In genomic region chr2:173164361-173164760, GRCh38 we compare ENCODE assay signal across 22 cellular contexts.
DNase-seq lines count a peak whose midpoint lies in the region; ATAC-seq, FAIRE-seq and TF ChIP-seq lines count a peak whose summit lies in the region.
"Had no signal": no experiment of that assay in that cellular context is flagged by ENCODE, and none has a peak within 500 bp of the region (broad histone marks: within the 10 kb centered on the region; RNA-seq: fewer than 3 reads in every experiment).

No MANE protein-coding gene starts in this region.

- H3K9ac ChIP-seq in HepG2 (ENCODE audit: insufficient read depth, low read depth, low read length), result no peak overlapping the region

- peak overlapping the region in 1 of 7 donors; percentile 58 for H3K27ac Mint-ChIP-seq in CD14-positive monocyte
- H3K27ac Mint-ChIP-seq: B cell; CD4-positive, CD25-positive, alpha-beta regulatory T cell; H9 had no signal

- peaks cover 0 to 5% (median 4%) of the 10 kb centered on the region in 7 donors for H3K9me3 Mint-ChIP-seq in CD14-positive monocyte

- peaks cover 26% of the 10 kb centered on the region for H3K4me1 Mint-ChIP-seq in CD14-positive monocyte
- H3K4me1 Mint-ChIP-seq: B cell; CD4-positive, CD25-positive, alpha-beta regulatory T cell had no signal

- no peak for TF ChIP-seq CTCF in A549 (IDR thresholded peaks at IDR 0.05)
- no peak for TF ChIP-seq CTCF in HEK293 (tag by site-specific recombination; IDR thresholded peaks at IDR 0.05)
- TF ChIP-seq CTCF in Panc1 (IDR thresholded peaks at IDR 0.05), result no peak
- TF ChIP-seq CTCF in psoas muscle (IDR thresholded peaks at IDR 0.05), result no peak
- no peak for TF ChIP-seq CTCF in CD14-positive monocyte (IDR thresholded peaks at IDR 0.05)
- no peak for TF ChIP-seq CTCF in HepG2 (CRISPR knock-in tag; IDR thresholded peaks at IDR 0.05)

- H3K27ac ChIP-seq in A549, result peak overlapping the region in 1 of 2 experiments; percentile 63; a peak in 3 of 6 replicates
- no peak overlapping the region for H3K27ac ChIP-seq in HEK293 (ENCODE audit: extremely low read depth, low read depth, low read length)
- H3K27ac ChIP-seq in Panc1 (ENCODE audit: low read length), result peak overlapping the region; percentile 91
- H3K27ac ChIP-seq in psoas muscle, result peak overlapping the region; percentile 48
- no peak overlapping the region for H3K27ac ChIP-seq in HepG2 (ENCODE audit: extremely low read length, insufficient read depth, low read length)
- H3K27ac ChIP-seq: SJCRH30 had no signal

- H3K9me3 ChIP-seq in A549 (no peaks in the 10 kb centered on the region), HEK293 (ENCODE audit: control insufficient read depth, insufficient read depth, low read depth, low read length) (no peaks in the 10 kb centered on the region), Panc1 (ENCODE audit: control insufficient read depth, insufficient read depth, low read depth, low read length) (no peaks in the 10 kb centered on the region), psoas muscle (peaks cover 4% of the 10 kb centered on the region), HepG2 (ENCODE audit: low read length) (no peaks in the 10 kb centered on the region)

- FAIRE-seq in A549 (lab: Jason Lieb, UNC), result no peak
- FAIRE-seq in HepG2 (lab: Jason Lieb, UNC), result no peak
- FAIRE-seq: GM12878, RCC 7860 had no signal

- TF ChIP-seq EP300 in A549 (IDR thresholded peaks at IDR 0.05) (no peak), HepG2 (IDR thresholded peaks at IDR 0.05; ENCODE audit: low read depth in 2 of 2, low read length in 2 of 2) (no peak), HepG2 (CRISPR knock-in tag; IDR thresholded peaks at IDR 0.05; ENCODE audit: borderline replicate concordance) (no peak)

- CTCF ChIA-PET in A549 (lab: Yijun Ruan, JAX), result interaction anchor here (2.7 kb wide), 1 partner anchor 136 kb away, joined by 6 read pairs; no protein-coding TSS in a partner anchor
- CTCF ChIA-PET in HEK293 (lab: Yijun Ruan, JAX), result interaction anchor here (0.6 kb wide), 2 partner anchors 13 to 301 kb away, joined by 3 read pairs; no protein-coding TSS in a partner anchor
- CTCF ChIA-PET in Panc1 (lab: Charles Lee), result interaction anchor here (2.2 kb wide), 1 partner anchor 73 kb away, joined by 6 read pairs; no protein-coding TSS in a partner anchor
- CTCF ChIA-PET in HepG2 (lab: Yijun Ruan, JAX; ENCODE audit: low intra/inter-chr PET ratio, low total read pairs), result no interaction called here

- DNase-seq in A549 (ENCODE audit: low read depth in 1 of 2, low spot score in 1 of 2) (no peak), Panc1 (ENCODE audit: low read depth, low spot score) (no peak), psoas muscle (no peak), NCI-H748 (lab: John Stamatoyannopoulos, UW; ENCODE audit: unreplicated experiment) (no peak), CD1c-positive myeloid dendritic cell (ENCODE audit: extremely low spot score) (no peak), CD14-positive monocyte (ENCODE audit: low spot score) (no peak), HepG2 (ENCODE audit: low spot score) (no peak)
- DNase-seq: CD4-positive, CD25-positive, alpha-beta regulatory T cell; DND-41; H9; Karpas-422; MG63; NCI-H1436; NCI-H1930; NCI-H345; NCI-H524; SJCRH30; T-helper 1 cell had no signal

- TF ChIP-seq RAD21 in A549 (conservative IDR thresholded peaks at IDR 0.05 in 1 of 2, IDR thresholded peaks at IDR 0.05 in 1 of 2) (no peak), HepG2 (CRISPR knock-in tag; IDR thresholded peaks at IDR 0.05) (no peak)

- no peak overlapping the region for H2AFZ ChIP-seq in HepG2 (ENCODE audit: low read length)

- POLR2A ChIA-PET in A549 (lab: Yijun Ruan, JAX) (no interaction called here), HEK293 (lab: Yijun Ruan, JAX) (no interaction called here), Panc1 (lab: Charles Lee) (interaction anchor here (0.7 kb wide), 1 partner anchor 34 kb away, joined by 3 read pairs; no protein-coding TSS in a partner anchor), HepG2 (lab: Yijun Ruan, JAX) (no interaction called here)

- in situ Hi-C loops in Panc1 (cut with HindIII; ENCODE audit: low pct_unique_long_range_greater_than_20kb, low sequenced_read_pairs) (no loop called here), HepG2 (cut with HindIII; ENCODE audit: extremely low pct_ligation_motif_present, low pct_unique_long_range_greater_than_20kb) (no loop called here)

- WGBS in A549 (ENCODE audit: missing lambda C conversion rate), result 68% methylated on average over 1 of the region's 1 CpG
- WGBS in psoas muscle, 3 donors, result 49 to 73% (median 50%) methylated on average over 1 of the region's 1 CpG
- WGBS in HepG2 (ENCODE audit: low lambda C conversion rate), result 80% methylated on average over 1 of the region's 1 CpG

- H3K36me3 ChIP-seq in HEK293 (ENCODE audit: control insufficient read depth in 2 of 2, insufficient read depth in 1 of 2, low read length in 2 of 2), result no peaks in the 10 kb centered on the region
- no peaks in the 10 kb centered on the region for H3K36me3 ChIP-seq in Panc1 (ENCODE audit: control insufficient read depth, insufficient read depth, low read length)
- H3K36me3 ChIP-seq in psoas muscle (ENCODE audit: insufficient read depth in 1 of 2, low read depth in 1 of 2), result no peaks in the 10 kb centered on the region
- H3K36me3 ChIP-seq in HepG2 (replicated peaks in 1 of 2; ENCODE audit: control insufficient read depth in 1 of 2, insufficient read depth in 2 of 2, low read length in 2 of 2), result no peaks in the 10 kb centered on the region
- H3K36me3 ChIP-seq: SJCRH30 had no signal

- ATAC-seq in A549 (no peak), Panc1 (0 out of 2 replicates have a peak, but pooled peaks have one; percentile 11), psoas muscle (no peak), HepG2 (no peak)
- ATAC-seq: GM12878 had no signal

- BruUV-seq in Panc1 (replicated peaks; lab: Mats Ljungman, UMichigan), result no TSS peak
- BruUV-seq in HepG2 (replicated peaks; lab: Mats Ljungman, UMichigan), result no TSS peak

- TF ChIP-seq POLR2A in A549 (IDR thresholded peaks at IDR 0.05; ENCODE audit: low read length) (no peak), HepG2 (IDR thresholded peaks at IDR 0.05; ENCODE audit: insufficient read depth in 1 of 2, low read depth in 2 of 2, low read length in 2 of 2) (no peak)

- no peaks in the 10 kb centered on the region for H4K20me1 ChIP-seq in HepG2 (ENCODE audit: insufficient read depth, low read length)

- no peaks in the 10 kb centered on the region for H3K27me3 Mint-ChIP-seq in CD14-positive monocyte (ENCODE audit: low read depth in 3 of 3)
- H3K27me3 Mint-ChIP-seq: B cell; CD4-positive, CD25-positive, alpha-beta regulatory T cell had no signal

- intact Hi-C loops in Panc1 (cut with micrococcal nuclease; ENCODE audit: unreplicated experiment), result loop anchor here (5.0 kb wide), 2 partner anchors 57 to 72 kb away; no protein-coding TSS in a partner anchor
- intact Hi-C loops in psoas muscle (cut with DNase I), result no loop called here
- intact Hi-C loops in CD14-positive monocyte (cut with micrococcal nuclease), result no loop called here
- intact Hi-C loops in HepG2 (cut with micrococcal nuclease; ENCODE audit: unreplicated experiment), result loop anchor here (1.0 kb wide), 1 partner anchor 192 kb away; no protein-coding TSS in a partner anchor

- peak overlapping the region; percentile 37; the same call in 2 of the 3 replicates for H3K4me2 ChIP-seq in A549
- H3K4me2 ChIP-seq in HepG2 (ENCODE audit: low read depth, low read length), result no peak overlapping the region

- peaks cover 61% of the 10 kb centered on the region for H3K4me1 ChIP-seq in A549
- peaks cover 12% of the 10 kb centered on the region for H3K4me1 ChIP-seq in HEK293 (ENCODE audit: control insufficient read depth, insufficient read depth, low read length)
- H3K4me1 ChIP-seq in Panc1 (ENCODE audit: control insufficient read depth, insufficient read depth, low read length), result peaks cover 66% of the 10 kb centered on the region
- H3K4me1 ChIP-seq in psoas muscle, result peaks cover 56% of the 10 kb centered on the region
- H3K4me1 ChIP-seq in HepG2 (ENCODE audit: insufficient read depth, low read length), result peaks cover 13% of the 10 kb centered on the region

- no peak overlapping the region for H3K4me3 ChIP-seq in A549
- H3K4me3 ChIP-seq in HEK293 (ENCODE audit: low read depth, low read length), result no peak overlapping the region
- no peak overlapping the region for H3K4me3 ChIP-seq in Panc1 (ENCODE audit: low read depth in 2 of 2, low read length in 2 of 2)
- no peak overlapping the region for H3K4me3 ChIP-seq in psoas muscle
- H3K4me3 ChIP-seq in HepG2 (replicated peaks in 1 of 3; ENCODE audit: insufficient read depth in 1 of 3, low read depth in 2 of 3, low read length in 3 of 3), result no peak overlapping the region
- H3K4me3 ChIP-seq: GM12878, MG63, SJCRH30 had no signal

- no peaks in the 10 kb centered on the region for H3K79me2 ChIP-seq in HepG2 (ENCODE audit: insufficient read depth, low read length)

- H3K27me3 ChIP-seq in Panc1 (ENCODE audit: control insufficient read depth, insufficient read depth, low read length), result no peaks in the 10 kb centered on the region
- no peaks in the 10 kb centered on the region for H3K27me3 ChIP-seq in psoas muscle (ENCODE audit: insufficient read depth in 3 of 3, low read length in 2 of 3)
- no peaks in the 10 kb centered on the region for H3K27me3 ChIP-seq in HepG2 (ENCODE audit: control insufficient read depth in 1 of 2, insufficient read depth in 2 of 2, low read length in 2 of 2)
- H3K27me3 ChIP-seq: MG63, SJCRH30 had no signal

- H3K36me3 Mint-ChIP-seq in CD14-positive monocyte, result peaks cover 7 to 17% of the 10 kb centered on the region in 2 donors
- H3K36me3 Mint-ChIP-seq: CD4-positive, CD25-positive, alpha-beta regulatory T cell had no signal

- no peak overlapping the region for H3K4me3 Mint-ChIP-seq in CD14-positive monocyte
- H3K4me3 Mint-ChIP-seq: B cell; CD4-positive, CD25-positive, alpha-beta regulatory T cell; H9 had no signal

TF ChIP-seq in A549, 52 proteins besides CTCF, POLR2A, EP300 and RAD21 (continues in another document):
- TF ChIP-seq SREBF2 (IDR thresholded peaks at IDR 0.05), result no peak
- no peak for TF ChIP-seq CHD4 (IDR thresholded peaks at IDR 0.05; ENCODE audit: borderline replicate concordance)

TF ChIP-seq in HepG2, 621 proteins besides CTCF, POLR2A, EP300 and RAD21 (continues in another document):
- no peak for TF ChIP-seq ZBTB49 (CRISPR knock-in tag; IDR thresholded peaks at IDR 0.05; ENCODE audit: borderline replicate concordance)

Comparison
In these comparisons a context has a peak if more than half of its experiments do, and no peak if none do; other contexts are left out.
1. H3K27ac ChIP-seq: peak in Panc1 (single experiment) and psoas muscle (single experiment); none in HEK293 (single experiment) and HepG2 (single experiment).
2. intact Hi-C loops: an anchor here in Panc1 (5.0 kb wide) and HepG2 (1.0 kb wide); none called in psoas muscle and CD14-positive monocyte.